ENCODE assay signal across 17 cellular contexts in the genomic region with DNA sequence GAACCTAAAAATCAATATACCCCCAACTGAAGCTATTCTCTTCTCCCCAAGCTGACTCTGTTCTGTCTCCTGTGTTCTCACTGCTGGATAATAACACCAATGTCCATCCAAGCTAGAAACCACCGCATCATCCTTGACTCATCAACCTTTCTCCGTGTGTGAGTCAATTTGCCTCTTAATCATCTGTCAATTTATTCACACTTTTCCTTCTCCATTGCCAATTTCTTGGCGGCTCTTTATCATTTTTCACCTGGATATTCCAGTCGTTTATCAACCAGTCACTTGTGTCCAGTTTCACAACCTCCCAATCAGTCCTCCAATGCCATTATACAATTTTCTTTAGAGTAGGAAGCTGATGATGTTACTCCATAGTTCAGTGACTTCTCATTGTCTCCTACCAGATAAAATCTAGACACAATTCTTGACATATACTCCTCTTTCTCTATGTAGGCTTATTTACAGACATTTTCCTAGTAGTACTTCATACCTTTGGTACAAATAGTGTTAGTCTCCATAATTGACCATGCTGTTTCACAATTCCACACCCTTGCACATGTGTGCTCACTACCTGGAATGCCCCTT. TPM values are rescaled to one million over a fixed set of nuclear protein-coding genes. Genes with fewer than 3 reads are reported as not detected.
DNase-seq lines count a peak whose midpoint lies in the region; ATAC-seq, FAIRE-seq and TF ChIP-seq lines count a peak whose summit lies in the region.
"Had no signal": no experiment of that assay in that cellular context is flagged by ENCODE, and none has a peak within 500 bp of the region (broad histone marks: within the 10 kb centered on the region; RNA-seq: fewer than 3 reads in every experiment).

No MANE protein-coding gene starts in this region.

- peak overlapping the region in 11 of 12 donors; percentile 24 to 81 (median 62) for H3K27ac ChIP-seq in heart left ventricle
- H3K27ac ChIP-seq in keratinocyte (ENCODE audit: control insufficient read depth, insufficient read depth, low read length): no peak overlapping the region
- H3K27ac ChIP-seq: SJSA1 had no signal

- TF ChIP-seq POLR2A in heart left ventricle (IDR thresholded peaks at IDR 0.05) (no peak), GM18505 (IDR thresholded peaks at IDR 0.05; ENCODE audit: borderline replicate concordance, extremely low read depth, insufficient read depth, insufficient read length) (no peak)

- H3K9ac ChIP-seq in keratinocyte (ENCODE audit: control insufficient read depth, extremely low read depth, insufficient read depth, low read length): no peak overlapping the region

- H2AFZ ChIP-seq in keratinocyte (ENCODE audit: control insufficient read depth, low read length): no peak overlapping the region

- intact Hi-C loops in heart left ventricle (cut with DNase I): loop anchor here in 6 of 10 donors (1.0 to 5.0 kb wide), 5 partner anchors 45 to 50 kb away; a partner anchor contains a TSS
- intact Hi-C loops in Right ventricle myocardium inferior (cut with DNase I): no loop called here

- no peak for DNase-seq in heart left ventricle
- DNase-seq in Right ventricle myocardium inferior (ENCODE audit: missing footprints): no peak
- DNase-seq in astrocyte of the hippocampus (ENCODE audit: low read depth, low spot score): peak; percentile 47
- peak; percentile 19 for DNase-seq in keratinocyte (ENCODE audit: low read depth, low spot score)
- DNase-seq in urothelium cell line (ENCODE audit: low spot score): peak; percentile 38
- no peak for DNase-seq in LoVo (ENCODE audit: low spot score)
- no peak for DNase-seq in AG08396 (ENCODE audit: low spot score)
- DNase-seq: activated T-cell treated with anti-CD3 and anti-CD28 coated beads, Interleukin-2, amount 50 U/mL, for 24 hours; MV-4-11; NCI-H510A treated with DMSO at 0.1 percent for 48 hours; stimulated activated CD4-positive, alpha-beta T cell treated with anti-CD3 and anti-CD28 coated beads, Interleukin-4, amount 100 ng/mL, for 4 hours; substantia nigra had no signal

- H3K27me3 ChIP-seq in heart left ventricle (no peaks in the 10 kb centered on the region), keratinocyte (ENCODE audit: control insufficient read depth, extremely low read depth, insufficient read depth, low read length) (no peaks in the 10 kb centered on the region)
- H3K27me3 ChIP-seq: esophagus muscularis mucosa, SJSA1 had no signal

- H3K4me1 ChIP-seq in heart left ventricle (peaks cover 3 to 56% (median 32%) of the 10 kb centered on the region in 12 donors), keratinocyte (ENCODE audit: control insufficient read depth, extremely low read depth, insufficient read depth, low read length) (peaks cover 28% of the 10 kb centered on the region)

- H3K4me3 ChIP-seq in heart left ventricle (no peak overlapping the region), keratinocyte (ENCODE audit: control insufficient read depth in 2 of 3, extremely low read depth in 1 of 3, insufficient read depth in 2 of 3, low read depth in 1 of 3, low read length in 3 of 3) (no peak overlapping the region)
- H3K4me3 ChIP-seq: esophagus muscularis mucosa, SJSA1 had no signal

- H3K79me2 ChIP-seq in keratinocyte (ENCODE audit: control insufficient read depth, insufficient read depth, low read length): no peaks in the 10 kb centered on the region

- no peaks in the 10 kb centered on the region for H4K20me1 ChIP-seq in keratinocyte (ENCODE audit: control insufficient read depth, extremely low read depth, insufficient read depth, low read length)

- H3K9me1 ChIP-seq in keratinocyte (ENCODE audit: control insufficient read depth, extremely low read depth, insufficient read depth, low read length): no peaks in the 10 kb centered on the region

- TF ChIP-seq CTCF in heart left ventricle (IDR thresholded peaks at IDR 0.05) (no peak), keratinocyte (optimal IDR thresholded peaks at IDR 0.05 in 1 of 3, IDR thresholded peaks at IDR 0.05 in 1 of 3, conservative IDR thresholded peaks at IDR 0.05 in 1 of 3; ENCODE audit: extremely low read depth in 1 of 3, insufficient read depth in 2 of 3, low read length in 3 of 3) (no peak)

- WGBS in heart left ventricle, 4 donors: 54 to 67% (median 63%) methylated on average over 4 of the region's 4 CpGs

- no peak overlapping the region for H3K4me2 ChIP-seq in keratinocyte (ENCODE audit: control insufficient read depth, extremely low read depth, insufficient read depth, low read depth, low read length)

- ATAC-seq in heart left ventricle (no peak), Right ventricle myocardium inferior (no peak), GM18505 (IDR thresholded peaks at IDR 0.05; ENCODE audit: unreplicated experiment) (no peak)
- ATAC-seq: activated CD4-positive, CD25-positive, alpha-beta regulatory T cell treated with anti-CD3 and anti-CD28 coated beads, Interleukin-2, amount 50 U/mL, for 24 hours; left lobe of liver had no signal

- dilution Hi-C loops in keratinocyte (cut with MboI; ENCODE audit: extremely low pct_ligation_motif_present, low sequenced_read_pairs): no loop called here

- H3K9me3 ChIP-seq in heart left ventricle (no peaks in the 10 kb centered on the region), keratinocyte (ENCODE audit: control insufficient read depth, low read depth, low read length) (no peaks in the 10 kb centered on the region)
- H3K9me3 ChIP-seq: esophagus muscularis mucosa, SJSA1 had no signal

- H3K36me3 ChIP-seq in heart left ventricle (no peaks in the 10 kb centered on the region), keratinocyte (ENCODE audit: control insufficient read depth in 2 of 2, extremely low read depth in 1 of 2, insufficient read depth in 2 of 2, low read length in 2 of 2) (no peaks in the 10 kb centered on the region)
- H3K36me3 ChIP-seq: esophagus muscularis mucosa, SJSA1 had no signal

- FAIRE-seq in keratinocyte (lab: Jason Lieb, UNC) (peak; percentile 68), urothelium cell line (lab: Jason Lieb, UNC) (no peak)

RNA-seq across cellular contexts. Expression of a gene that starts 45.5 kb away (rescaled TPM):
- 10 to 100 TPM; 34.2 to 66.8 (median 39.8) TPM for total RNA-seq in heart left ventricle
- polyA plus RNA-seq in heart left ventricle: 10 to 100 TPM; 12.6 to 13.2 TPM
- total RNA-seq in Right ventricle myocardium inferior: 56.1 TPM
- polyA plus RNA-seq in keratinocyte: 1.00 to 1.1 TPM (median 1.0 TPM) in 3 replicates
- polyA plus RNA-seq in keratinocyte (2011; ENCODE audit: low read depth): 0.24 TPM
- polyA plus RNA-seq in keratinocyte (2011; cell fraction: cytosol; rRNA removed): 0.40 and 0.90 TPM in 2 replicates
- 2.1 and 2.4 TPM in 2 replicates for polyA plus RNA-seq in keratinocyte (2011; cell fraction: nucleus; rRNA removed)
- polyA plus RNA-seq in keratinocyte (2012; ENCODE audit: low replicate concordance): 0.48 and 1.1 TPM in 2 replicates
- 1.1 to 4.3 TPM (median 3.8 TPM) in 3 replicates for polyA minus RNA-seq in keratinocyte
- polyA minus RNA-seq in keratinocyte (2011; cell fraction: cytosol; rRNA and poly(A)+ RNA removed): 1.9 TPM
- 5.4 and 10.6 TPM in 2 replicates for polyA minus RNA-seq in keratinocyte (2011; cell fraction: nucleus; rRNA and poly(A)+ RNA removed)

Comparison
In these comparisons a context has a peak if more than half of its experiments do, and no peak if none do; other contexts are left out.
1. DNase-seq: peak in astrocyte of the hippocampus (single experiment), keratinocyte (single experiment) and urothelium cell line (single experiment); none in heart left ventricle (0 of 5), Right ventricle myocardium inferior (single experiment), LoVo (single experiment) and AG08396 (single experiment).